In genomic region chr13:106098778-106099177, GRCh38 we compare ENCODE assay signal across 19 cellular contexts.
DNase-seq lines count a peak whose midpoint lies in the region; ATAC-seq, FAIRE-seq and TF ChIP-seq lines count a peak whose summit lies in the region.
"Had no signal": no experiment of that assay in that cellular context is flagged by ENCODE, and none has a peak within 500 bp of the region (broad histone marks: within the 10 kb centered on the region; RNA-seq: fewer than 3 reads in every experiment).

No MANE protein-coding gene starts in this region.

- no peak overlapping the region for H3K4ac ChIP-seq in mesendoderm (ENCODE audit: low read depth, low read length)

- peak overlapping the region; percentile 77 for H3K27ac Mint-ChIP-seq in GM23338

- no peaks in the 10 kb centered on the region for H4K20me1 ChIP-seq in GM23338 (replicated peaks; ENCODE audit: insufficient read depth)

- H3K27ac ChIP-seq in GM23338 (ENCODE audit: low read depth) (peak overlapping the region; percentile 97; the same call in 1 of the 2 replicates), VCaP (peak overlapping the region; percentile 96; the same call in 1 of the 2 replicates), mesendoderm (ENCODE audit: low read depth, low read length) (no peak overlapping the region), stomach (peak overlapping the region in 4 of 5 donors; percentile 18 to 84 (median 84)), tibial artery (no peak overlapping the region)
- H3K27ac ChIP-seq: C4-2B, RWPE1, SJCRH30 had no signal

- no peaks in the 10 kb centered on the region; the same call in 1 of the 2 replicates for H3K9me2 ChIP-seq in GM23338 (ENCODE audit: insufficient read depth)

- no peaks in the 10 kb centered on the region for H3K79me1 ChIP-seq in mesendoderm (ENCODE audit: low read length)

- TF ChIP-seq POLR2A in stomach (IDR thresholded peaks at IDR 0.05): no peak

- no CpG with 5 or more reads among the region's 3 CpGs for WGBS in mesendoderm (ENCODE audit: extremely low coverage, insufficient coverage, low lambda C conversion rate)
- 94 to 98% (median 97%) methylated on average over 3 of the region's 3 CpGs for WGBS in stomach, 5 donors

- H3K9me3 Mint-ChIP-seq in GM23338: no peaks in the 10 kb centered on the region; the same call in 2 of the 3 replicates

- H3K79me2 ChIP-seq in GM23338 (replicated peaks; ENCODE audit: insufficient read depth): no peaks in the 10 kb centered on the region
- H3K79me2 ChIP-seq in mesendoderm (ENCODE audit: control insufficient read depth, insufficient read depth, low read length): no peaks in the 10 kb centered on the region

- H3K56ac ChIP-seq in mesendoderm (ENCODE audit: low read length): no peak overlapping the region

- H3K4me2 ChIP-seq in GM23338 (peak overlapping the region; percentile 49), mesendoderm (ENCODE audit: low read length) (no peak overlapping the region)

- H3K18ac ChIP-seq in mesendoderm (ENCODE audit: low read length): no peak overlapping the region

- H4K5ac ChIP-seq in mesendoderm (ENCODE audit: low read length): no peak overlapping the region

- H3K4me3 Mint-ChIP-seq in GM23338: no peak overlapping the region

- H3F3A ChIP-seq in GM23338 (replicated peaks; ENCODE audit: low read depth): peaks cover 5% of the 10 kb centered on the region; the same call in 1 of the 2 replicates

- no peaks in the 10 kb centered on the region for H3K9me3 ChIP-seq in stomach
- H3K9me3 ChIP-seq in tibial artery: no peaks in the 10 kb centered on the region
- H3K9me3 ChIP-seq: SJCRH30 had no signal

- no peak overlapping the region for H2AFZ ChIP-seq in GM23338

- no peak overlapping the region for H3K23ac ChIP-seq in mesendoderm (ENCODE audit: low read length)

- peaks cover 45% of the 10 kb centered on the region for H3K4me1 Mint-ChIP-seq in GM23338

- no peak for FAIRE-seq in urothelium cell line (lab: Jason Lieb, UNC)
- FAIRE-seq: GM12892, K562 had no signal

- no peak overlapping the region for H2BK120ac ChIP-seq in mesendoderm (ENCODE audit: low read depth, low read length)

- no peak for DNase-seq in GM23338 (ENCODE audit: low spot score)
- peak; percentile 52 for DNase-seq in mesendoderm
- no peak for DNase-seq in stomach
- no peak for DNase-seq in urothelium cell line (ENCODE audit: low spot score)
- DNase-seq in tibial artery: no peak
- DNase-seq: DMS153, GOT3, NCI-H1417 treated with DMSO at 0.1 percent for 48 hours, NCI-H1930, NCI-H446 treated with DMSO at 0.1 percent for 48 hours, NCI-H748 treated with DMSO at 0.1 percent for 48 hours, OCI-M1, SJCRH30 had no signal

- no peak for TF ChIP-seq EP300 in stomach (IDR thresholded peaks at IDR 0.05)

- peaks cover 4% of the 10 kb centered on the region; the same call in 1 of the 3 replicates for H3K36me3 Mint-ChIP-seq in GM23338 (ENCODE audit: low read depth)

- no peak for TF ChIP-seq CTCF in GM23338 (conservative IDR thresholded peaks at IDR 0.05; ENCODE audit: low read depth in 2 of 2)
- TF ChIP-seq CTCF in VCaP (conservative IDR thresholded peaks at IDR 0.05): no peak
- no peak for TF ChIP-seq CTCF in stomach (IDR thresholded peaks at IDR 0.05)
- TF ChIP-seq CTCF in tibial artery (IDR thresholded peaks at IDR 0.05): no peak

- H4K8ac ChIP-seq in mesendoderm (ENCODE audit: low read depth, low read length): no peak overlapping the region

- peaks cover 5% of the 10 kb centered on the region for H3K27me3 Mint-ChIP-seq in GM23338 (ENCODE audit: insufficient read depth, low read depth, poor library complexity)

- H3K36me3 ChIP-seq in GM23338 (ENCODE audit: insufficient read depth) (no peaks in the 10 kb centered on the region), mesendoderm (ENCODE audit: control insufficient read depth, insufficient read depth, low read length) (no peaks in the 10 kb centered on the region), stomach (no peaks in the 10 kb centered on the region), tibial artery (no peaks in the 10 kb centered on the region)
- H3K36me3 ChIP-seq: SJCRH30 had no signal

- H3K27me3 ChIP-seq in GM23338 (ENCODE audit: insufficient read depth) (no peaks in the 10 kb centered on the region), mesendoderm (ENCODE audit: insufficient read depth, low read length, poor library complexity) (no peaks in the 10 kb centered on the region), stomach (no peaks in the 10 kb centered on the region), tibial artery (no peaks in the 10 kb centered on the region)
- H3K27me3 ChIP-seq: SJCRH30 had no signal

- no peak overlapping the region for H3K9ac ChIP-seq in mesendoderm (ENCODE audit: low read length)

- no peak overlapping the region for H2AK5ac ChIP-seq in mesendoderm (ENCODE audit: low read length)

- no peak for ATAC-seq in GM23338
- ATAC-seq in HG03045 (IDR thresholded peaks at IDR 0.05; ENCODE audit: unreplicated experiment): no peak
- ATAC-seq: K562 had no signal

- peaks cover 43% of the 10 kb centered on the region for H3K4me1 ChIP-seq in GM23338 (ENCODE audit: insufficient read depth)
- peaks cover 18% of the 10 kb centered on the region for H3K4me1 ChIP-seq in mesendoderm (ENCODE audit: control insufficient read depth, low read depth, low read length)
- peaks cover 4 to 31% (median 15%) of the 10 kb centered on the region in 4 donors for H3K4me1 ChIP-seq in stomach
- H3K4me1 ChIP-seq in tibial artery: no peaks in the 10 kb centered on the region
- H3K4me1 ChIP-seq: SJCRH30 had no signal

- H2BK15ac ChIP-seq in mesendoderm (replicated peaks; ENCODE audit: low read depth): peak overlapping the region; percentile 62

- no peak overlapping the region for H2BK5ac ChIP-seq in mesendoderm (ENCODE audit: low read length)

- 0 out of 2 replicates have a peak overlapping the region, but pooled peaks have one; percentile 1 for H3K4me3 ChIP-seq in GM23338
- no peak overlapping the region for H3K4me3 ChIP-seq in mesendoderm (ENCODE audit: low read length)
- no peak overlapping the region for H3K4me3 ChIP-seq in stomach
- no peak overlapping the region for H3K4me3 ChIP-seq in tibial artery
- H3K4me3 ChIP-seq: K562, SJCRH30 had no signal

- intact Hi-C loops in stomach (cut with DNase I; ENCODE audit: low total_unique reads): no loop called here
- intact Hi-C loops in tibial artery (cut with DNase I; ENCODE audit: low total_unique reads): no loop called here

TF ChIP-seq in GM23338, 12 proteins besides CTCF, POLR2A, EP300 and RAD21 (continues in another document):
- no peak for TF ChIP-seq JUNB (IDR thresholded peaks at IDR 0.05; ENCODE audit: unreplicated experiment)
- TF ChIP-seq, protein P1, sequence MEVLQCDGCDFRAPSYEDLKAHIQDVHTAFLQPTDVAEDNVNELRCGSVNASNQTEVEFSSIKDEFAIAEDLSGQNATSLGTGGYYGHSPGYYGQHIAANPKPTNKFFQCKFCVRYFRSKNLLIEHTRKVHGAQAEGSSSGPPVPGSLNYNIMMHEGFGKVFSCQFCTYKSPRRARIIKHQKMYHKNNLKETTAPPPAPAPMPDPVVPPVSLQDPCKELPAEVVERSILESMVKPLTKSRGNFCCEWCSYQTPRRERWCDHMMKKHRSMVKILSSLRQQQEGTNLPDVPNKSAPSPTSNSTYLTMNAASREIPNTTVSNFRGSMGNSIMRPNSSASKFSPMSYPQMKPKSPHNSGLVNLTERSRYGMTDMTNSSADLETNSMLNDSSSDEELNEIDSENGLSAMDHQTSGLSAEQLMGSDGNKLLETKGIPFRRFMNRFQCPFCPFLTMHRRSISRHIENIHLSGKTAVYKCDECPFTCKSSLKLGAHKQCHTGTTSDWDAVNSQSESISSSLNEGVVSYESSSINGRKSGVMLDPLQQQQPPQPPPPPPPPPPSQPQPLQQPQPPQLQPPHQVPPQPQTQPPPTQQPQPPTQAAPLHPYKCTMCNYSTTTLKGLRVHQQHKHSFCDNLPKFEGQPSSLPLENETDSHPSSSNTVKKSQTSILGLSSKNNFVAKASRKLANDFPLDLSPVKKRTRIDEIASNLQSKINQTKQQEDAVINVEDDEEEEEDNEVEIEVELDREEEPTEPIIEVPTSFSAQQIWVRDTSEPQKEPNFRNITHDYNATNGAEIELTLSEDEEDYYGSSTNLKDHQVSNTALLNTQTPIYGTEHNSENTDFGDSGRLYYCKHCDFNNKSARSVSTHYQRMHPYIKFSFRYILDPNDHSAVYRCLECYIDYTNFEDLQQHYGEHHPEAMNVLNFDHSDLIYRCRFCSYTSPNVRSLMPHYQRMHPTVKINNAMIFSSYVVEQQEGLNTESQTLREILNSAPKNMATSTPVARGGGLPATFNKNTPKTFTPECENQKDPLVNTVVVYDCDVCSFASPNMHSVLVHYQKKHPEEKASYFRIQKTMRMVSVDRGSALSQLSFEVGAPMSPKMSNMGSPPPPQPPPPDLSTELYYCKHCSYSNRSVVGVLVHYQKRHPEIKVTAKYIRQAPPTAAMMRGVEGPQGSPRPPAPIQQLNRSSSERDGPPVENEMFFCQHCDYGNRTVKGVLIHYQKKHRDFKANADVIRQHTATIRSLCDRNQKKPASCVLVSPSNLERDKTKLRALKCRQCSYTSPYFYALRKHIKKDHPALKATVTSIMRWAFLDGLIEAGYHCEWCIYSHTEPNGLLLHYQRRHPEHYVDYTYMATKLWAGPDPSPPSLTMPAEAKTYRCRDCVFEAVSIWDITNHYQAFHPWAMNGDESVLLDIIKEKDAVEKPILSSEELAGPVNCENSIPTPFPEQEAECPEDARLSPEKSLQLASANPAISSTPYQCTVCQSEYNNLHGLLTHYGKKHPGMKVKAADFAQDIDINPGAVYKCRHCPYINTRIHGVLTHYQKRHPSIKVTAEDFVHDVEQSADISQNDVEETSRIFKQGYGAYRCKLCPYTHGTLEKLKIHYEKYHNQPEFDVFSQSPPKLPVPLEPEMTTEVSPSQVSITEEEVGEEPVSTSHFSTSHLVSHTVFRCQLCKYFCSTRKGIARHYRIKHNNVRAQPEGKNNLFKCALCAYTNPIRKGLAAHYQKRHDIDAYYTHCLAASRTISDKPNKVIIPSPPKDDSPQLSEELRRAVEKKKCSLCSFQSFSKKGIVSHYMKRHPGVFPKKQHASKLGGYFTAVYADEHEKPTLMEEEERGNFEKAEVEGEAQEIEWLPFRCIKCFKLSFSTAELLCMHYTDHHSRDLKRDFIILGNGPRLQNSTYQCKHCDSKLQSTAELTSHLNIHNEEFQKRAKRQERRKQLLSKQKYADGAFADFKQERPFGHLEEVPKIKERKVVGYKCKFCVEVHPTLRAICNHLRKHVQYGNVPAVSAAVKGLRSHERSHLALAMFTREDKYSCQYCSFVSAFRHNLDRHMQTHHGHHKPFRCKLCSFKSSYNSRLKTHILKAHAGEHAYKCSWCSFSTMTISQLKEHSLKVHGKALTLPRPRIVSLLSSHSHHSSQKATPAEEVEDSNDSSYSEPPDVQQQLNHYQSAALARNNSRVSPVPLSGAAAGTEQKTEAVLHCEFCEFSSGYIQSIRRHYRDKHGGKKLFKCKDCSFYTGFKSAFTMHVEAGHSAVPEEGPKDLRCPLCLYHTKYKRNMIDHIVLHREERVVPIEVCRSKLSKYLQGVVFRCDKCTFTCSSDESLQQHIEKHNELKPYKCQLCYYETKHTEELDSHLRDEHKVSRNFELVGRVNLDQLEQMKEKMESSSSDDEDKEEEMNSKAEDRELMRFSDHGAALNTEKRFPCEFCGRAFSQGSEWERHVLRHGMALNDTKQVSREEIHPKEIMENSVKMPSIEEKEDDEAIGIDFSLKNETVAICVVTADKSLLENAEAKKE (CRISPR knock-in tag; IDR thresholded peaks at IDR 0.05): no peak

Comparison
In these comparisons a context has a peak if more than half of its experiments do, and no peak if none do; other contexts are left out.
1. H3K27ac ChIP-seq: peak in GM23338 (single experiment), VCaP (single experiment) and stomach (4 of 5); none in mesendoderm (single experiment) and tibial artery (0 of 2).